ENCODE assay signal across 10 cellular contexts in the genomic region with DNA sequence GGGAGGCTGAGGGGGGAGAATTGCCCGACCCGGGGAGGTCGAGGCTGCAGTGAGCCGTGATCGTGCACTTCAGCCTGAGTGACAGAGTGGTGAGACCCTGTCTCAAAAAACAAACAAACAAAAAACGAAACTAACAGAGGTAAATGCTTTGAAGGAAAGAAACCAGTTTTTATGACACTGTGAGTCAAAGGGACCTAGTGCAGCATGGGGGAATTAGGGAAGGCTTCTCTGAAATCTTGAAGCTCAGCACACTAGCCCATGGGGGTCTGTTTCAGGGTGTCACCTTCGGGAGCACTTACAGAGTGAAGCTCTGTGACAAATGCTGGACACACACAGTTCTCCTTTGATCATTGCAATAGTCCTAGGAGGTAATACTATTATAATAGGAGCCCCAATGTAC.
A peak's percentile ranks its signal among the peaks of the same experiment; 100 is the strongest.
DNase-seq lines count a peak whose midpoint lies in the region; ATAC-seq and TF ChIP-seq lines count a peak whose summit lies in the region.
"Had no signal": no experiment of that assay in that cellular context is flagged by ENCODE, and none has a peak within 500 bp of the region (broad histone marks: within the 10 kb centered on the region; RNA-seq: fewer than 3 reads in every experiment).

No MANE protein-coding gene starts in this region.

- CTCF ChIA-PET in activated naive CD4-positive, alpha-beta T cell treated with anti-CD3 and anti-CD28 coated beads, Interleukin-2, amount 10 ng/mL, durations not matched to agents 7 days and 5 days (lab: Charles Lee): interaction anchor here (0.9 to 1.0 kb wide), 2 partner anchors 14 to 44 kb away, joined by 3 to 5 read pairs; no protein-coding TSS in a partner anchor

- H3K4me3 Mint-ChIP-seq in stimulated activated naive CD8-positive, alpha-beta T cell treated with anti-CD3 and anti-CD28 coated beads, Interleukin-15, Interleukin-2, amounts not matched to agents 100 ng/mL and 50 ng/mL, for 24 hours: peak overlapping the region; percentile 28
- no peak overlapping the region for H3K4me3 Mint-ChIP-seq in nephron progenitor cell
- no peak overlapping the region for H3K4me3 Mint-ChIP-seq in activated naive CD4-positive, alpha-beta T cell treated with anti-CD3 and anti-CD28 coated beads, Interleukin-2, amount 10 ng/mL, durations not matched to agents 7 days and 5 days
- H3K4me3 Mint-ChIP-seq: CD4-positive, alpha-beta T cell had no signal

- peaks cover 49% of the 10 kb centered on the region for H3K4me1 Mint-ChIP-seq in stimulated activated naive CD8-positive, alpha-beta T cell treated with anti-CD3 and anti-CD28 coated beads, Interleukin-15, Interleukin-2, amounts not matched to agents 100 ng/mL and 50 ng/mL, for 24 hours (ENCODE audit: low read depth)
- peaks cover 44% of the 10 kb centered on the region for H3K4me1 Mint-ChIP-seq in nephron progenitor cell
- peaks cover 13% of the 10 kb centered on the region for H3K4me1 Mint-ChIP-seq in activated naive CD4-positive, alpha-beta T cell treated with anti-CD3 and anti-CD28 coated beads, Interleukin-2, amount 10 ng/mL, durations not matched to agents 7 days and 5 days

- H3K27ac ChIP-seq in duodenal mucosa (ENCODE audit: low read depth, low read length): peak overlapping the region; percentile 45

- no peak overlapping the region for H3K4me3 ChIP-seq in duodenal mucosa (ENCODE audit: low read depth in 1 of 2, low read length in 2 of 2)

- no peak for TF ChIP-seq CTCF in nephron progenitor cell (IDR thresholded peaks at IDR 0.05)

- no peak overlapping the region for H3K9ac ChIP-seq in duodenal mucosa (ENCODE audit: low read depth in 1 of 2, low read length in 2 of 2)

- peaks cover 33% of the 10 kb centered on the region in 2 donors for H3K4me1 ChIP-seq in duodenal mucosa (ENCODE audit: control insufficient read depth in 1 of 2, insufficient read depth in 2 of 2, low read length in 2 of 2)

- DNase-seq in stimulated activated naive CD8-positive, alpha-beta T cell treated with anti-CD3 and anti-CD28 coated beads, Interleukin-15, Interleukin-2, amounts not matched to agents 100 U/mL and 50 U/mL, for 24 hours: no peak
- no peak for DNase-seq in nephron progenitor cell
- DNase-seq in activated gamma-delta T cell (lab: John Stamatoyannopoulos, UW): no peak
- DNase-seq in activated naive CD4-positive, alpha-beta T cell treated with anti-CD3 and anti-CD28 coated beads, Interleukin-2, amount 10 ng/mL, durations not matched to agents 7 days and 5 days: no peak
- DNase-seq in nucleus accumbens (lab: John Stamatoyannopoulos, UW): no peak
- DNase-seq: CD4-positive, alpha-beta T cell; naive thymus-derived CD8-positive, alpha-beta T cell had no signal

- no peaks in the 10 kb centered on the region for H3K9me3 ChIP-seq in duodenal mucosa (ENCODE audit: control insufficient read depth in 1 of 2, low read length in 2 of 2)

- H3K36me3 Mint-ChIP-seq in stimulated activated naive CD8-positive, alpha-beta T cell treated with anti-CD3 and anti-CD28 coated beads, Interleukin-15, Interleukin-2, amounts not matched to agents 100 ng/mL and 50 ng/mL, for 24 hours (ENCODE audit: low read depth): no peaks in the 10 kb centered on the region
- H3K36me3 Mint-ChIP-seq in nephron progenitor cell (ENCODE audit: low read depth): peaks cover 9% of the 10 kb centered on the region
- H3K36me3 Mint-ChIP-seq in activated naive CD4-positive, alpha-beta T cell treated with anti-CD3 and anti-CD28 coated beads, Interleukin-2, amount 10 ng/mL, durations not matched to agents 7 days and 5 days: no peaks in the 10 kb centered on the region
- H3K36me3 Mint-ChIP-seq: naive thymus-derived CD8-positive, alpha-beta T cell had no signal

- H3K27me3 ChIP-seq in duodenal mucosa (ENCODE audit: control insufficient read depth in 1 of 2, insufficient read depth in 2 of 2, low read length in 2 of 2): no peaks in the 10 kb centered on the region

- H3K27me3 Mint-ChIP-seq in stimulated activated naive CD8-positive, alpha-beta T cell treated with anti-CD3 and anti-CD28 coated beads, Interleukin-15, Interleukin-2, amounts not matched to agents 100 ng/mL and 50 ng/mL, for 24 hours: peaks cover 4% of the 10 kb centered on the region
- H3K27me3 Mint-ChIP-seq in nephron progenitor cell (ENCODE audit: low read depth, poor library complexity): peaks cover 9% of the 10 kb centered on the region
- H3K27me3 Mint-ChIP-seq in activated naive CD4-positive, alpha-beta T cell treated with anti-CD3 and anti-CD28 coated beads, Interleukin-2, amount 10 ng/mL, durations not matched to agents 7 days and 5 days: no peaks in the 10 kb centered on the region
- H3K27me3 Mint-ChIP-seq: CD4-positive, alpha-beta T cell; naive thymus-derived CD8-positive, alpha-beta T cell had no signal

- no peak for ATAC-seq in stimulated activated naive CD8-positive, alpha-beta T cell treated with anti-CD3 and anti-CD28 coated beads, Interleukin-15, Interleukin-2, amounts not matched to agents 100 U/mL and 50 U/mL, for 24 hours
- no peak for ATAC-seq in GM21367 (IDR thresholded peaks at IDR 0.05; ENCODE audit: unreplicated experiment)
- ATAC-seq: naive thymus-derived CD8-positive, alpha-beta T cell had no signal

- H3K27ac Mint-ChIP-seq in stimulated activated naive CD8-positive, alpha-beta T cell treated with anti-CD3 and anti-CD28 coated beads, Interleukin-15, Interleukin-2, amounts not matched to agents 100 ng/mL and 50 ng/mL, for 24 hours: peak overlapping the region; percentile 74
- H3K27ac Mint-ChIP-seq in nephron progenitor cell: peak overlapping the region; percentile 92
- no peak overlapping the region for H3K27ac Mint-ChIP-seq in activated naive CD4-positive, alpha-beta T cell treated with anti-CD3 and anti-CD28 coated beads, Interleukin-2, amount 10 ng/mL, durations not matched to agents 7 days and 5 days
- H3K27ac Mint-ChIP-seq: CD4-positive, alpha-beta T cell had no signal

- no peaks in the 10 kb centered on the region for H3K9me3 Mint-ChIP-seq in stimulated activated naive CD8-positive, alpha-beta T cell treated with anti-CD3 and anti-CD28 coated beads, Interleukin-15, Interleukin-2, amounts not matched to agents 100 ng/mL and 50 ng/mL, for 24 hours
- H3K9me3 Mint-ChIP-seq in nephron progenitor cell: peaks cover 18% of the 10 kb centered on the region
- H3K9me3 Mint-ChIP-seq in activated naive CD4-positive, alpha-beta T cell treated with anti-CD3 and anti-CD28 coated beads, Interleukin-2, amount 10 ng/mL, durations not matched to agents 7 days and 5 days: peaks cover 1% of the 10 kb centered on the region
- H3K9me3 Mint-ChIP-seq: CD4-positive, alpha-beta T cell; naive thymus-derived CD8-positive, alpha-beta T cell had no signal

- no peaks in the 10 kb centered on the region for H3K36me3 ChIP-seq in duodenal mucosa (ENCODE audit: control insufficient read depth in 1 of 2, insufficient read depth in 2 of 2, low read length in 2 of 2)
